Comparison of ENCODE assay signal across 10 cellular contexts in the genomic region with DNA sequence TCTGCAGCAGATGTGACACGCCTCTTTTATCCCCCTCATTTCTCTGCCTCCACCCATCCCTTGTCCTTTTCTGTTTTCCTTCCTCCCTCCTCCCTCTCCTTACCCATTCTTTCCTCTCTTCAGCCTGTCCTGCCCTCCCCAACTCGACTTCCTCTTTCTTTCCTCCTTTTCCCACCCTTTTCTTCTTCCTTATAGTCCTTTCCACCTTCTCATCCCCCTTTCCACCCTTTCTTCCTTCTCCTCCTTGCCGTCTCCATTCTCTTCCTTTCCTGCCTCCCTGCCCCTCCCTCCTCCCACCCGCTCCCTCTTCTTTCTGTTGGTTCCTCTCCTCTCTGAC. TPM values are rescaled to one million over a fixed set of nuclear protein-coding genes. Genes with fewer than 3 reads are reported as not detected.
DNase-seq lines count a peak whose midpoint lies in the region; FAIRE-seq and TF ChIP-seq lines count a peak whose summit lies in the region.
"Had no signal": no experiment of that assay in that cellular context is flagged by ENCODE, and none has a peak within 500 bp of the region (broad histone marks: within the 10 kb centered on the region; RNA-seq: fewer than 3 reads in every experiment).

No MANE protein-coding gene starts in this region.

- peaks cover 2% of the 10 kb centered on the region for H3K27me3 Mint-ChIP-seq in astrocyte (ENCODE audit: low read depth, unreplicated experiment)

- TF ChIP-seq CTCF in right atrium auricular region (IDR thresholded peaks at IDR 0.05), result no peak
- no peak for TF ChIP-seq CTCF in astrocyte (IDR thresholded peaks at IDR 0.05; ENCODE audit: insufficient read depth, low read depth, low read length)
- TF ChIP-seq CTCF in uterus (IDR thresholded peaks at IDR 0.05), result no peak

- H3K9me3 Mint-ChIP-seq in astrocyte (ENCODE audit: unreplicated experiment), result peaks cover 23% of the 10 kb centered on the region

- peak overlapping the region; percentile 92 for H3K9ac ChIP-seq in astrocyte (ENCODE audit: low read length)
- H3K9ac ChIP-seq in mucosa of rectum (ENCODE audit: low read depth in 1 of 2, low read length in 2 of 2), result no peak overlapping the region

- H3K4me1 ChIP-seq in right atrium auricular region (peaks cover 0 to 19% of the 10 kb centered on the region in 2 donors), astrocyte (ENCODE audit: insufficient read depth, low read length) (peaks cover 11% of the 10 kb centered on the region), mucosa of rectum (ENCODE audit: control insufficient read depth in 2 of 2, insufficient read depth in 2 of 2, low read length in 2 of 2) (peaks cover 5 to 9% of the 10 kb centered on the region in 2 donors), uterus (no peaks in the 10 kb centered on the region)

- no peak overlapping the region for H3K27ac Mint-ChIP-seq in astrocyte (ENCODE audit: unreplicated experiment)

- peak overlapping the region; percentile 96 for H2AFZ ChIP-seq in astrocyte (ENCODE audit: low read depth, low read length)

- peaks cover 18% of the 10 kb centered on the region for H4K20me1 ChIP-seq in astrocyte (ENCODE audit: insufficient read depth, low read length)

- H3K27ac ChIP-seq in right atrium auricular region (no peak overlapping the region), astrocyte (ENCODE audit: low read depth, low read length) (no peak overlapping the region), mucosa of rectum (ENCODE audit: low read depth in 2 of 2, low read length in 2 of 2) (no peak overlapping the region), uterus (peak overlapping the region in 1 of 2 donors; percentile 70)

- peak overlapping the region; percentile 100 for H3K4me2 ChIP-seq in astrocyte (ENCODE audit: low read length)

- peaks cover 25% of the 10 kb centered on the region for H3K36me3 Mint-ChIP-seq in astrocyte (ENCODE audit: low read depth, unreplicated experiment)

- H3K4me1 Mint-ChIP-seq in astrocyte (ENCODE audit: low read depth, unreplicated experiment), result peaks cover 12% of the 10 kb centered on the region

- peak overlapping the region; percentile 100 for H3K4me3 Mint-ChIP-seq in astrocyte (ENCODE audit: unreplicated experiment)

- TF ChIP-seq POLR2A in uterus (IDR thresholded peaks at IDR 0.05), result no peak

- H3K36me3 ChIP-seq in right atrium auricular region, result no peaks in the 10 kb centered on the region
- peaks cover 3% of the 10 kb centered on the region for H3K36me3 ChIP-seq in astrocyte (ENCODE audit: insufficient read depth, low read length)
- H3K36me3 ChIP-seq in mucosa of rectum (ENCODE audit: control insufficient read depth in 2 of 2, insufficient read depth in 2 of 2, low read length in 2 of 2), result no peaks in the 10 kb centered on the region
- no peaks in the 10 kb centered on the region for H3K36me3 ChIP-seq in uterus

- peaks cover 42% of the 10 kb centered on the region for H3K79me2 ChIP-seq in astrocyte (ENCODE audit: insufficient read depth, low read length)

- no peaks in the 10 kb centered on the region for H3K9me3 ChIP-seq in right atrium auricular region
- H3K9me3 ChIP-seq in astrocyte (ENCODE audit: insufficient read depth, low read depth, low read length), result peaks cover 10% of the 10 kb centered on the region
- no peaks in the 10 kb centered on the region for H3K9me3 ChIP-seq in mucosa of rectum (ENCODE audit: control insufficient read depth in 2 of 2, low read length in 2 of 2)
- H3K9me3 ChIP-seq in uterus, result peaks cover 0 to 5% of the 10 kb centered on the region in 2 donors

- intact Hi-C loops in cardiac septum (cut with DNase I) (loop anchor here (2.0 to 10.0 kb wide), 3 partner anchors 28 to 90 kb away; a partner anchor contains a TSS), uterus (cut with DNase I; ENCODE audit: low total_unique reads) (no loop called here)

- H3K4me3 ChIP-seq in right atrium auricular region (peak overlapping the region; percentile 85 to 97), astrocyte (ENCODE audit: insufficient read depth, low read depth, low read length) (no peak overlapping the region), mucosa of rectum (ENCODE audit: low read length in 2 of 2) (peak overlapping the region; percentile 90 to 97), uterus (peak overlapping the region; percentile 82 to 92)

- DNase-seq in right atrium auricular region (ENCODE audit: low spot score) (no peak), cardiac septum (ENCODE audit: low spot score) (no peak), astrocyte (ENCODE audit: low read depth) (no peak), uterus (no peak), NCI-H510A (lab: John Stamatoyannopoulos, UW) (no peak), NCI-H1417 (lab: John Stamatoyannopoulos, UW) (no peak), UCSD-AML1 (lab: John Stamatoyannopoulos, UW; ENCODE audit: unreplicated experiment) (no peak)

- H3K27me3 ChIP-seq in right atrium auricular region, result no peaks in the 10 kb centered on the region
- no peaks in the 10 kb centered on the region for H3K27me3 ChIP-seq in astrocyte (ENCODE audit: insufficient read depth, low read length)
- no peaks in the 10 kb centered on the region for H3K27me3 ChIP-seq in mucosa of rectum (ENCODE audit: control insufficient read depth in 2 of 2, insufficient read depth in 2 of 2, low read length in 2 of 2)
- no peaks in the 10 kb centered on the region for H3K27me3 ChIP-seq in uterus

- no peak for FAIRE-seq in astrocyte (lab: Jason Lieb, UNC)
- FAIRE-seq: RCC 7860 had no signal

RNA-seq across cellular contexts. Expression of a gene that starts 0.7 kb away (rescaled TPM):
- 1 to 10 TPM; 6.9 to 9.8 TPM for total RNA-seq in right atrium auricular region
- total RNA-seq in cardiac septum, result 7.1 TPM
- 10.9 and 12.2 TPM in 2 replicates for total RNA-seq in astrocyte
- 10 to 100 TPM; 10.3 to 31.3 (median 13.6) TPM for total RNA-seq in uterus

RNA-seq across cellular contexts. Expression of a gene that starts 27.1 kb away (rescaled TPM):
- 1 to 10 TPM; 1.9 to 2.5 TPM for total RNA-seq in right atrium auricular region
- total RNA-seq in cardiac septum, result 6.6 TPM
- 4.9 and 6.8 TPM in 2 replicates for total RNA-seq in astrocyte
- 10 to 100 TPM in 2 of 4 donors, 1 to 10 TPM in 2; 7.5 to 11.0 (median 9.7) TPM for total RNA-seq in uterus

RNA-seq across cellular contexts. Expression of a gene that starts 48.5 kb away (rescaled TPM):
- total RNA-seq in right atrium auricular region, result not detected
- not detected for total RNA-seq in cardiac septum
- total RNA-seq in astrocyte, result 0.27 TPM in 1 of 2 replicates, not detected in the other
- 1 to 10 TPM in 1 of 4 donors, under 1 TPM in 2, not detected in 1; 0.70 to 1.2 (median 0.88) TPM for total RNA-seq in uterus
- total RNA-seq: mononuclear cell had no signal

RNA-seq across cellular contexts. Expression of a gene that starts 55.7 kb away (rescaled TPM):
- total RNA-seq in right atrium auricular region (1 to 10 TPM; 4.0 to 4.6 TPM), cardiac septum (9.9 TPM), astrocyte (2.3 and 3.2 TPM in 2 replicates), uterus (10 to 100 TPM in 3 of 4 donors, 1 to 10 TPM in 1; 6.1 to 45.3 (median 17.7) TPM)
